ENCODE assay signal across 1 cellular context in the genomic region with DNA sequence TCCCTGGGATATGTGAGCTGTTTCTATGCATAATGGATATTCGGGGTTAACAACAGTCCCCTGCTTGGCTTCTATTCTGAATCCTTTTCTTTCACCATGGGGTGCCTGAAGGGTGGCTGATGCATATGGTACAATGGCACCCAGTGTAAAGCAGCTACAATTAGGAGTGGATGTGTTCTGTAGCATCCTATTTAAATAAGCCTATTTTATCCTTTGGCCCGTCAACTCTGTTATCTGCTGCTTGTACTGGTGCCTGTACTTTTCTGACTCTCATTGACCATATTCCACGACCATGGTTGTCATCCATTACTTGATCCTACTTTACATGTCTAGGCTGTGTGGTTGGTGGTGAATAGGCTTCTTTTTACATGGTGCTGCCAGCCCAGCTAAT.
TF ChIP-seq lines count a peak whose summit lies in the region.

No MANE protein-coding gene starts in this region.

TF ChIP-seq in H1, 55 proteins besides CTCF, POLR2A, EP300 and RAD21:
- TF ChIP-seq TAF1 (IDR thresholded peaks at IDR 0.05; ENCODE audit: low read depth, low read length), result no peak
- no peak for TF ChIP-seq CBX8 (IDR thresholded peaks at IDR 0.05; ENCODE audit: borderline replicate concordance, low read depth, low read length)
- TF ChIP-seq JUND (IDR thresholded peaks at IDR 0.05; ENCODE audit: low read length), result no peak
- no peak for TF ChIP-seq YY1 (IDR thresholded peaks at IDR 0.05; ENCODE audit: low read depth, low read length)
- TF ChIP-seq CHD2 (IDR thresholded peaks at IDR 0.05; ENCODE audit: low read length), result no peak
- TF ChIP-seq KDM4A (IDR thresholded peaks at IDR 0.05; ENCODE audit: low read depth, low read length, severe bottlenecking), result no peak
- no peak for TF ChIP-seq EGR1 (IDR thresholded peaks at IDR 0.05; ENCODE audit: borderline replicate concordance, low read depth, low read length)
- TF ChIP-seq SRF (IDR thresholded peaks at IDR 0.05; ENCODE audit: low read depth, low read length), result no peak
- no peak for TF ChIP-seq CREB1 (IDR thresholded peaks at IDR 0.05)
- TF ChIP-seq PHF8 (conservative IDR thresholded peaks at IDR 0.05; ENCODE audit: low read depth, low read length), result no peak
